Comparison of ENCODE assay signal across 22 cellular contexts in the genomic region with DNA sequence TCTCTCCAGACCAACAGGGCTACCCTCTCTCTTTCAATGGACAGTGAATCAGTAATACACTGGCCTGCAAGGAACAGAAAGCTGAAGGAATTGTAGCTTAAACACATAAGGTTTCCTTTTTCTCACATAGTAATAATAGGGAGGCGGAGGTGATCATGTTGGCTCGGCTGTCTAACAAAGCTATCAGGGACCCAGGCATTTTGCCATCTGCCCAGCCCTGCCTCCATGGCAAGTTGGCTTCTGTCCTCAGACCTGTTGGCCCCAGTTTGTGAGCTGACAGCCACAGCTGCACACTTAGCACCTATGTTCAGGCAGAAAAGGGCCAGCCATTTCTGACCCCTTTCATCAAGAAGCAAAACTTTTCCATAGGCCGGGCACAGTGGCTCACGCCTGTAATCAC. TPM values are rescaled to one million over a fixed set of nuclear protein-coding genes. Genes with fewer than 3 reads are reported as not detected.
"Had no signal": no experiment of that assay in that cellular context is flagged by ENCODE, and none has a peak within 500 bp of the region (broad histone marks: within the 10 kb centered on the region; RNA-seq: fewer than 3 reads in every experiment).

No MANE protein-coding gene starts in this region.

- ATAC-seq: activated T-helper 17 cell treated with anti-CD3 and anti-CD28 coated beads, Interleukin-2, amount 50 U/mL, for 72 hours; naive thymus-derived CD4-positive, alpha-beta T cell; SK-N-SH treated with all-trans-retinoic acid at 6 μM for 48 hours had no signal

- H3K4me1 ChIP-seq: transverse colon had no signal

- H3K4me3 ChIP-seq: coronary artery, transverse colon had no signal

- FAIRE-seq: astrocyte, frontal cortex, keratinocyte, small intestine had no signal

- H3K9me3 ChIP-seq: transverse colon had no signal

- H3K27ac ChIP-seq: coronary artery, transverse colon had no signal

- H3K36me3 ChIP-seq: transverse colon had no signal

- DNase-seq: activated CD4-positive, alpha-beta T cell treated with anti-CD3 and anti-CD28 coated beads, Interleukin-2, amount 10 ng/mL, durations not matched to agents 7 days and 5 days; activated T-cell treated with anti-CD3 and anti-CD28 coated beads for 4 hours; caudate nucleus; effector CD4-positive, alpha-beta T cell; midbrain; naive thymus-derived CD4-positive, alpha-beta T cell; nucleus accumbens; stimulated activated CD4-positive, alpha-beta T cell treated with anti-CD3 and anti-CD28 coated beads, Interleukin-1b, Interleukin-23, amount 100 ng/mL, for 48 hours; stimulated activated naive B cell treated with anti-CD40 and anti-IgM and Interleukin-4, amounts not matched to agents 10 μg/mL and 1 μg/mL and 100 μg/mL, for 72 hours; substantia nigra; transverse colon had no signal

RNA-seq across cellular contexts. Expression of a gene that starts 2.0 kb away (rescaled TPM):
- total RNA-seq: activated CD4-positive, alpha-beta T cell treated with anti-CD3 and anti-CD28 coated beads, Interleukin-2, amount 10 ng/mL, durations not matched to agents 7 days and 5 days; activated CD8-positive, alpha-beta memory T cell treated with anti-CD3 and anti-CD28 coated beads for 36 hours; activated naive CD4-positive, alpha-beta T cell treated with anti-CD3 and anti-CD28 coated beads for 36 hours; activated T-helper 17 cell treated with anti-CD3 and anti-CD28 coated beads, Interleukin-2, amount 50 U/mL, for 72 hours; astrocyte; fibroblast of lung; frontal cortex; lower leg skin; naive thymus-derived CD4-positive, alpha-beta T cell; transverse colon had no signal
- polyA plus RNA-seq: fibroblast of lung, keratinocyte, small intestine had no signal

RNA-seq across cellular contexts. Expression of a gene that starts 11.5 kb away (rescaled TPM):
- total RNA-seq: activated CD4-positive, alpha-beta T cell treated with anti-CD3 and anti-CD28 coated beads, Interleukin-2, amount 10 ng/mL, durations not matched to agents 7 days and 5 days; activated CD8-positive, alpha-beta memory T cell treated with anti-CD3 and anti-CD28 coated beads for 36 hours; activated naive CD4-positive, alpha-beta T cell treated with anti-CD3 and anti-CD28 coated beads for 36 hours; activated T-helper 17 cell treated with anti-CD3 and anti-CD28 coated beads, Interleukin-2, amount 50 U/mL, for 72 hours; astrocyte; fibroblast of lung; frontal cortex; lower leg skin; naive thymus-derived CD4-positive, alpha-beta T cell; transverse colon had no signal
- polyA plus RNA-seq: fibroblast of lung, keratinocyte, small intestine had no signal

RNA-seq across cellular contexts. Expression of a gene that starts 17.3 kb away (rescaled TPM):
- total RNA-seq: activated CD4-positive, alpha-beta T cell treated with anti-CD3 and anti-CD28 coated beads, Interleukin-2, amount 10 ng/mL, durations not matched to agents 7 days and 5 days; activated CD8-positive, alpha-beta memory T cell treated with anti-CD3 and anti-CD28 coated beads for 36 hours; activated naive CD4-positive, alpha-beta T cell treated with anti-CD3 and anti-CD28 coated beads for 36 hours; activated T-helper 17 cell treated with anti-CD3 and anti-CD28 coated beads, Interleukin-2, amount 50 U/mL, for 72 hours; astrocyte; fibroblast of lung; lower leg skin; naive thymus-derived CD4-positive, alpha-beta T cell; transverse colon had no signal
- polyA plus RNA-seq: fibroblast of lung; keratinocyte; naive thymus-derived CD4-positive, alpha-beta T cell; small intestine had no signal
